8 cellular contexts compared by ENCODE assay signal in genomic region chr1:39268906-39269305, GRCh38.
A peak's percentile ranks its signal among the peaks of the same experiment; 100 is the strongest.
DNase-seq lines count a peak whose midpoint lies in the region; ATAC-seq and TF ChIP-seq lines count a peak whose summit lies in the region.

No MANE protein-coding gene starts in this region.

- DNase-seq in choroid plexus epithelial cell (ENCODE audit: low read depth) (no peak), natural killer cell (no peak), GM20000 (ENCODE audit: low spot score) (no peak), mesenteric fat pad (ENCODE audit: low spot score) (no peak)

- peak overlapping the region; percentile 87 to 90 for H3K27ac Mint-ChIP-seq in natural killer cell

- intact Hi-C loops in natural killer cell (cut with micrococcal nuclease) = no loop called here

- peak overlapping the region in 10 of 11 experiments; percentile 47 to 91 (median 81); a peak in 20 of 22 replicates for H3K27ac ChIP-seq in BLaER1 treated with 17β-estradiol and CSF1 and Interleukin-3, amounts not matched to agents 10 nM and 100 nM
- H3K27ac ChIP-seq in HUES6 (ENCODE audit: low read depth, low read length) = peak overlapping the region; percentile 88

- H3K9me3 ChIP-seq in BLaER1 treated with 17β-estradiol and CSF1 and Interleukin-3, amounts not matched to agents 10 nM and 100 nM (replicated peaks in 1 of 11) = no peaks in the 10 kb centered on the region
- no peaks in the 10 kb centered on the region for H3K9me3 ChIP-seq in HUES6 (ENCODE audit: control insufficient read depth, insufficient read depth, low read depth, low read length)

- no peaks in the 10 kb centered on the region for H3K27me3 Mint-ChIP-seq in natural killer cell (ENCODE audit: low read depth in 2 of 2)

- TF ChIP-seq CTCF in choroid plexus epithelial cell (conservative IDR thresholded peaks at IDR 0.05; ENCODE audit: low read depth, low read length) (no peak), natural killer cell (IDR thresholded peaks at IDR 0.05) (no peak), GM20000 (IDR thresholded peaks at IDR 0.05; ENCODE audit: extremely low read depth, missing control alignments) (no peak)

- peaks cover 0 to 35% (median 5%) of the 10 kb centered on the region in 11 experiments; a peak in 10 of 22 replicates for H3K36me3 ChIP-seq in BLaER1 treated with 17β-estradiol and CSF1 and Interleukin-3, amounts not matched to agents 10 nM and 100 nM
- no peaks in the 10 kb centered on the region for H3K36me3 ChIP-seq in HUES6 (ENCODE audit: control insufficient read depth, insufficient read depth, low read length)

- no peak overlapping the region for H3K4me3 Mint-ChIP-seq in natural killer cell

- peak overlapping the region; percentile 36 to 60 (median 50) for H3K4me3 ChIP-seq in BLaER1 treated with 17β-estradiol and CSF1 and Interleukin-3, amounts not matched to agents 10 nM and 100 nM
- H3K4me3 ChIP-seq in HUES6 (ENCODE audit: low read depth, low read length) (peak overlapping the region; percentile 52), choroid plexus epithelial cell (ENCODE audit: low read depth, low read length) (peak overlapping the region; percentile 39)

- no peaks in the 10 kb centered on the region for H3K9me3 Mint-ChIP-seq in natural killer cell

- ATAC-seq in natural killer cell = no peak
- no peak for ATAC-seq in GM21717 (IDR thresholded peaks at IDR 0.05; ENCODE audit: unreplicated experiment)
- ATAC-seq in HG03469 (IDR thresholded peaks at IDR 0.05; ENCODE audit: unreplicated experiment) = no peak

- no peaks in the 10 kb centered on the region for H3K36me3 Mint-ChIP-seq in natural killer cell

- peaks cover 84 to 86% of the 10 kb centered on the region in 2 donors for H3K4me1 Mint-ChIP-seq in natural killer cell

- peak overlapping the region; percentile 75 to 99 (median 95) for H3K4me2 ChIP-seq in BLaER1 treated with 17β-estradiol and CSF1 and Interleukin-3, amounts not matched to agents 10 nM and 100 nM

- peaks cover 65 to 89% (median 80%) of the 10 kb centered on the region in 10 experiments for H3K4me1 ChIP-seq in BLaER1 treated with 17β-estradiol and CSF1 and Interleukin-3, amounts not matched to agents 10 nM and 100 nM
- H3K4me1 ChIP-seq in HUES6 (ENCODE audit: control insufficient read depth, insufficient read depth, low read length) = peaks cover 64% of the 10 kb centered on the region

- peak overlapping the region; percentile 37 to 83 (median 73); a peak in 18 of 22 replicates for H3K9ac ChIP-seq in BLaER1 treated with 17β-estradiol and CSF1 and Interleukin-3, amounts not matched to agents 10 nM and 100 nM
- peak overlapping the region; percentile 83 for H3K9ac ChIP-seq in HUES6 (ENCODE audit: low read length)

- peaks cover 12 to 97% (median 40%) of the 10 kb centered on the region in 11 experiments; a peak in 17 of 22 replicates for H4K20me1 ChIP-seq in BLaER1 treated with 17β-estradiol and CSF1 and Interleukin-3, amounts not matched to agents 10 nM and 100 nM

- H3K27me3 ChIP-seq in BLaER1 treated with 17β-estradiol and CSF1 and Interleukin-3, amounts not matched to agents 10 nM and 100 nM = no peaks in the 10 kb centered on the region
- no peaks in the 10 kb centered on the region for H3K27me3 ChIP-seq in HUES6 (ENCODE audit: control insufficient read depth, insufficient read depth, low read length)
